In genomic region chr4:27917381-27917780, GRCh38 we compare ENCODE assay signal across 19 cellular contexts.
A peak's percentile ranks its signal among the peaks of the same experiment; 100 is the strongest.
DNase-seq lines count a peak whose midpoint lies in the region; ATAC-seq and TF ChIP-seq lines count a peak whose summit lies in the region.
"Had no signal": no experiment of that assay in that cellular context is flagged by ENCODE, and none has a peak within 500 bp of the region (broad histone marks: within the 10 kb centered on the region; RNA-seq: fewer than 3 reads in every experiment).

No MANE protein-coding gene starts in this region.

- H3K4me3 ChIP-seq in left ventricle myocardium inferior: no peak overlapping the region

- no peaks in the 10 kb centered on the region for H3K27me3 ChIP-seq in left ventricle myocardium inferior (ENCODE audit: low read depth)

- intact Hi-C loops in left ventricle myocardium inferior (cut with micrococcal nuclease): no loop called here
- intact Hi-C loops in left cardiac atrium (cut with DNase I): no loop called here

- peaks cover 38% of the 10 kb centered on the region for H3K4me1 ChIP-seq in left ventricle myocardium inferior

- TF ChIP-seq CTCF in left ventricle myocardium inferior (IDR thresholded peaks at IDR 0.05; ENCODE audit: borderline replicate concordance): no peak

- DNase-seq in left ventricle myocardium inferior: no peak
- no peak for DNase-seq in left cardiac atrium
- peak; percentile 71 for DNase-seq in globus pallidus (ENCODE audit: low spot score)
- DNase-seq in pons (ENCODE audit: low spot score): peak; percentile 91
- no peak for DNase-seq in HCEC 1CT
- DNase-seq in NCI-H1417 (lab: John Stamatoyannopoulos, UW): no peak
- DNase-seq in NCI-H524 (lab: John Stamatoyannopoulos, UW): no peak
- DNase-seq: 8988T; Calu3; CD4-positive, alpha-beta memory T cell; GF-D8; GOT3; MM.1S; NCI-H1092 treated with DMSO at 0.1 percent for 48 hours; NCI-H2081 treated with DMSO at 0.1 percent for 48 hours; NCI-H446 treated with DMSO at 0.1 percent for 48 hours; NCI-H774; Right ventricle myocardium superior had no signal

- H3K36me3 ChIP-seq in left ventricle myocardium inferior: no peaks in the 10 kb centered on the region

- no peaks in the 10 kb centered on the region for H3K9me3 ChIP-seq in left ventricle myocardium inferior (replicated peaks)

- ATAC-seq in left cardiac atrium (no peak), HG03045 (IDR thresholded peaks at IDR 0.05; ENCODE audit: unreplicated experiment) (no peak)

- peak overlapping the region; percentile 63 for H3K27ac ChIP-seq in left ventricle myocardium inferior (replicated peaks)

Comparison
In these comparisons a context has a peak if more than half of its experiments do, and no peak if none do; other contexts are left out.
1. DNase-seq: peak in globus pallidus (single experiment) and pons (single experiment); none in left ventricle myocardium inferior (single experiment), left cardiac atrium (single experiment), HCEC 1CT (single experiment), NCI-H1417 (0 of 3) and NCI-H524 (0 of 2).